In genomic region chr2:101012706-101013181, GRCh38 we compare ENCODE assay signal across 8 cellular contexts. TPM values are rescaled to one million over a fixed set of nuclear protein-coding genes. Genes with fewer than 3 reads are reported as not detected.
DNase-seq lines count a peak whose midpoint lies in the region; ATAC-seq, FAIRE-seq and TF ChIP-seq lines count a peak whose summit lies in the region.

No MANE protein-coding gene starts in this region.

- H3K9me3 ChIP-seq in Panc1 (ENCODE audit: control insufficient read depth, insufficient read depth, low read depth, low read length), result no peaks in the 10 kb centered on the region
- H3K9me3 ChIP-seq in lower lobe of right lung, result no peaks in the 10 kb centered on the region

- intact Hi-C loops in Panc1 (cut with micrococcal nuclease; ENCODE audit: unreplicated experiment), result loop anchor here (2.0 kb wide), 2 partner anchors 140 to 192 kb away; no protein-coding TSS in a partner anchor
- intact Hi-C loops in lower lobe of right lung (cut with DNase I), result no loop called here

- CTCF ChIA-PET in Panc1 (lab: Charles Lee), result interaction anchor here (0.7 to 1.5 kb wide), 3 partner anchors 140 to 1652 kb away, joined by 3 to 9 read pairs (median 8); no protein-coding TSS in a partner anchor

- DNase-seq in COLO829 (ENCODE audit: low spot score) (peak; percentile 59), GM18507 (ENCODE audit: extremely low spot score, insufficient read length, low read depth) (no peak), Panc1 (ENCODE audit: low read depth, low spot score) (no peak), cerebellum (ENCODE audit: low spot score) (peak; percentile 39), lower lobe of right lung (no peak), urothelium cell line (ENCODE audit: low spot score) (peak; percentile 55), NCI-H1048 (lab: John Stamatoyannopoulos, UW) (no peak)

- in situ Hi-C loops in Panc1 (cut with HindIII; ENCODE audit: low pct_unique_long_range_greater_than_20kb, low sequenced_read_pairs), result no loop called here

- ATAC-seq in Panc1 (no peak), lower lobe of right lung (peak in 1 of 2 donors; percentile 43), GM19395 (IDR thresholded peaks at IDR 0.05; ENCODE audit: unreplicated experiment) (no peak)

- H3K4me1 ChIP-seq in Panc1 (ENCODE audit: control insufficient read depth, insufficient read depth, low read length), result peaks cover 40% of the 10 kb centered on the region
- peaks cover 4% of the 10 kb centered on the region for H3K4me1 ChIP-seq in lower lobe of right lung

- TF ChIP-seq CTCF in Panc1 (IDR thresholded peaks at IDR 0.05), result peak; percentile 85
- peak; percentile 79 for TF ChIP-seq CTCF in lower lobe of right lung (IDR thresholded peaks at IDR 0.05)

- H3K4me3 ChIP-seq in Panc1 (ENCODE audit: low read depth in 2 of 2, low read length in 2 of 2), result no peak overlapping the region
- no peak overlapping the region for H3K4me3 ChIP-seq in lower lobe of right lung

- FAIRE-seq in GM18507 (lab: Jason Lieb, UNC), result peak; percentile 50
- FAIRE-seq in urothelium cell line (lab: Jason Lieb, UNC), result no peak

- peaks cover 30% of the 10 kb centered on the region for H3K36me3 ChIP-seq in Panc1 (ENCODE audit: control insufficient read depth, insufficient read depth, low read length)
- peaks cover 65% of the 10 kb centered on the region for H3K36me3 ChIP-seq in lower lobe of right lung

- no TSS peak for BruUV-seq in Panc1 (replicated peaks; lab: Mats Ljungman, UMichigan)

- H3K27ac ChIP-seq in Panc1 (ENCODE audit: low read length) (peak overlapping the region; percentile 44; the same call in 1 of the 2 replicates), lower lobe of right lung (no peak overlapping the region)

- H3K27me3 ChIP-seq in Panc1 (ENCODE audit: control insufficient read depth, insufficient read depth, low read length), result no peaks in the 10 kb centered on the region
- H3K27me3 ChIP-seq in lower lobe of right lung (ENCODE audit: low read depth), result no peaks in the 10 kb centered on the region

- POLR2A ChIA-PET in Panc1 (lab: Charles Lee), result interaction anchor here (0.6 kb wide), 1 partner anchor 131 kb away, joined by 7 read pairs; no protein-coding TSS in a partner anchor

RNA-seq across cellular contexts. Expression of gene RPL31, which starts 10.7 kb away (rescaled TPM):
- 682 TPM for total RNA-seq in Panc1 (2021; ENCODE audit: unreplicated experiment)
- 1,449 TPM for polyA plus RNA-seq in Panc1 (2012; ENCODE audit: insufficient read length)
- 510 TPM for total RNA-seq in cerebellum
- 1,065 TPM for total RNA-seq in lower lobe of right lung

Comparison
In these comparisons a context has a peak if more than half of its experiments do, and no peak if none do; other contexts are left out.
1. DNase-seq: peak in COLO829 (single experiment), cerebellum (single experiment) and urothelium cell line (single experiment); none in GM18507 (single experiment), Panc1 (single experiment), lower lobe of right lung (single experiment) and NCI-H1048 (single experiment).